In the genomic region with DNA sequence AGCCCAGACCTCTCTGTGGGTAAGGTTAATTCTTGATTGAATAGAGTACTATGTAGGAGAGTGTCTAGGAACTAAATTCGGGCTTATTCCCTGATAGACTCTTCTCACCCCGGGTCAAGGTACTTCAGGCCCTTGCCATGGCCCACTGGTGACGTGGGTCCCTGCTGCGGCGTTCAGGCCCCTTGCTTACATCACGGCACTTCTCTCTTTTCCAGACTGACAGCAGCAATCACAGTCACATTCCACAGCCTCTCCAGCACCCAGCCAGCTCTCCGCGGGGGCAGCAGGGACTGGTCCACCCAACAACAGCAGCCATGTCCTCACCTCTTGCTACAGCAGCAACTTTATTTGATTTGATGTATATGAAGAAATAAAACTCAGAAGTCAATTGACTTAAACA, we compare ENCODE assay signal across 18 cellular contexts.
DNase-seq lines count a peak whose midpoint lies in the region; ATAC-seq and TF ChIP-seq lines count a peak whose summit lies in the region.
"Had no signal": no experiment of that assay in that cellular context is flagged by ENCODE, and none has a peak within 500 bp of the region (broad histone marks: within the 10 kb centered on the region; RNA-seq: fewer than 3 reads in every experiment).

No MANE protein-coding gene starts in this region.

- no peaks in the 10 kb centered on the region for H3K27me3 ChIP-seq in Panc1 (ENCODE audit: control insufficient read depth, insufficient read depth, low read length)
- H3K27me3 ChIP-seq in cardiac muscle cell = no peaks in the 10 kb centered on the region
- no peaks in the 10 kb centered on the region for H3K27me3 ChIP-seq in neural progenitor cell
- H3K27me3 ChIP-seq: BE2C had no signal

- H3K79me2 ChIP-seq in neural progenitor cell (ENCODE audit: low read depth) = no peaks in the 10 kb centered on the region

- H3K36me3 ChIP-seq in Panc1 (ENCODE audit: control insufficient read depth, insufficient read depth, low read length) = no peaks in the 10 kb centered on the region
- no peaks in the 10 kb centered on the region for H3K36me3 ChIP-seq in cardiac muscle cell
- H3K36me3 ChIP-seq in neural progenitor cell = no peaks in the 10 kb centered on the region
- H3K36me3 ChIP-seq: BE2C had no signal

- POLR2A ChIA-PET in Panc1 (lab: Charles Lee) = no interaction called here

- H3K9me3 ChIP-seq in Panc1 (ENCODE audit: control insufficient read depth, insufficient read depth, low read depth, low read length) = no peaks in the 10 kb centered on the region
- H3K9me3 ChIP-seq in cardiac muscle cell (ENCODE audit: low read depth) = no peaks in the 10 kb centered on the region
- no peaks in the 10 kb centered on the region for H3K9me3 ChIP-seq in neural progenitor cell (ENCODE audit: low read depth)
- H3K9me3 ChIP-seq: BE2C had no signal

- CTCF ChIA-PET in Panc1 (lab: Charles Lee) = no interaction called here

- no peak overlapping the region for H3K9ac ChIP-seq in neural progenitor cell

- H3K9me3 Mint-ChIP-seq in neural progenitor cell = no peaks in the 10 kb centered on the region
- H3K9me3 Mint-ChIP-seq: CD4-positive, alpha-beta memory T cell; H9 had no signal

- H3K27ac Mint-ChIP-seq in neural progenitor cell = peak overlapping the region; percentile 17
- H3K27ac Mint-ChIP-seq: CD4-positive, alpha-beta memory T cell; H9 had no signal

- no peak overlapping the region for H3K4me2 ChIP-seq in neural progenitor cell

- H4K20me1 ChIP-seq in neural progenitor cell (ENCODE audit: low read depth) = no peaks in the 10 kb centered on the region

- ATAC-seq in Panc1 (peak; percentile 42; the same call in 1 of the 2 replicates), left ventricle myocardium superior (peak; percentile 82)

- no peaks in the 10 kb centered on the region for H3F3A ChIP-seq in neural progenitor cell (ENCODE audit: low read depth)

- H3K27ac ChIP-seq in Panc1 (ENCODE audit: low read length) (no peak overlapping the region), cardiac muscle cell (peak overlapping the region; percentile 92), neural progenitor cell (no peak overlapping the region)
- H3K27ac ChIP-seq: C4-2B had no signal

- H3K4me3 Mint-ChIP-seq in neural progenitor cell = no peak overlapping the region
- H3K4me3 Mint-ChIP-seq: CD4-positive, alpha-beta memory T cell; H9 had no signal

- peaks cover 30% of the 10 kb centered on the region for H3K4me1 Mint-ChIP-seq in neural progenitor cell
- H3K4me1 Mint-ChIP-seq: CD4-positive, alpha-beta memory T cell had no signal

- no peaks in the 10 kb centered on the region for H3K4me1 ChIP-seq in Panc1 (ENCODE audit: control insufficient read depth, insufficient read depth, low read length)
- peaks cover 26% of the 10 kb centered on the region for H3K4me1 ChIP-seq in cardiac muscle cell (ENCODE audit: low read depth)
- H3K4me1 ChIP-seq in neural progenitor cell = peaks cover 16% of the 10 kb centered on the region
- H3K4me1 ChIP-seq: BE2C had no signal

- intact Hi-C loops in Panc1 (cut with micrococcal nuclease; ENCODE audit: unreplicated experiment) = no loop called here
- intact Hi-C loops in left ventricle myocardium superior (cut with micrococcal nuclease) = no loop called here

- H3K27me3 Mint-ChIP-seq in neural progenitor cell (ENCODE audit: insufficient read depth, low read depth) = peaks cover 8% of the 10 kb centered on the region

- no peak overlapping the region for H3K4me3 ChIP-seq in Panc1 (ENCODE audit: low read depth in 2 of 2, low read length in 2 of 2)
- no peak overlapping the region for H3K4me3 ChIP-seq in cardiac muscle cell
- H3K4me3 ChIP-seq in neural progenitor cell = no peak overlapping the region

- TF ChIP-seq CTCF in Panc1 (IDR thresholded peaks at IDR 0.05) (no peak), cardiac muscle cell (IDR thresholded peaks at IDR 0.05; ENCODE audit: low read depth, low read length) (no peak), neural progenitor cell (IDR thresholded peaks at IDR 0.05) (no peak)

- no peak overlapping the region for H2AFZ ChIP-seq in neural progenitor cell (replicated peaks)

- no peaks in the 10 kb centered on the region for H3K36me3 Mint-ChIP-seq in neural progenitor cell
- H3K36me3 Mint-ChIP-seq: CD4-positive, alpha-beta memory T cell had no signal

- no TSS peak for BruUV-seq in Panc1 (replicated peaks; lab: Mats Ljungman, UMichigan)

- no peak for DNase-seq in Panc1 (ENCODE audit: low read depth, low spot score)
- DNase-seq in cardiac muscle cell (ENCODE audit: low read depth in 1 of 2, low spot score in 1 of 2) = peak in 1 of 2 donors; percentile 78
- peak; percentile 79 for DNase-seq in left ventricle myocardium superior
- DNase-seq in neural progenitor cell (ENCODE audit: low spot score) = no peak
- DNase-seq in NCI-H345 (lab: John Stamatoyannopoulos, UW) = no peak
- DNase-seq in NCI-H526 treated with DMSO at 0.1 percent for 48 hours (lab: John Stamatoyannopoulos, UW) = no peak
- DNase-seq in NCI-H187 (lab: John Stamatoyannopoulos, UW) = no peak
- no peak for DNase-seq in AG08395 (ENCODE audit: low spot score)
- DNase-seq: ACHN; BE2C; CD4-positive, alpha-beta memory T cell; COR-L47; DMS153; DMS79 treated with DMSO at 0.1 percent for 48 hours; EL; GOT3; H9 had no signal

- in situ Hi-C loops in Panc1 (cut with HindIII; ENCODE audit: low pct_unique_long_range_greater_than_20kb, low sequenced_read_pairs) = no loop called here
